ENCODE assay signal across 28 cellular contexts in the genomic region with DNA sequence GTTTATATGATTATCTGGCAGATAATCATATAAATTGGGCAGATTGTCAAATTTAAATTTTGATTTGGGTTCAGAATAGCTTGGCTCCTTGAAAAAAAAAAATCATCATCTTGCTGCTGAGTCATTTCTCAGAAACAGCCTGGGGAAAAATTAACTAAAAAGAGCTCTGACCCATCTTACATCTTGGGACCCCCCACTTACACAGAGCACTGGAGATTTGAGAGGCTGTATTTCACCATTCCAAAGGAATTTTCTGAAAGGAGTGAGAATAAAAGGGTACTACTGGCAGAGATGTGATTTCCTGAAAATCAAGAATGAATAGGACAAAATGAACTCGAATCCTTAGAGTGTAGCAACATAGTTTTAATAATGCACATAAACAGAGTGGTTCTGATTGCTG.
DNase-seq lines count a peak whose midpoint lies in the region; TF ChIP-seq lines count a peak whose summit lies in the region.
"Had no signal": no experiment of that assay in that cellular context is flagged by ENCODE, and none has a peak within 500 bp of the region (broad histone marks: within the 10 kb centered on the region; RNA-seq: fewer than 3 reads in every experiment).

No MANE protein-coding gene starts in this region.

- POLR2A ChIA-PET in HEK293T (lab: Yijun Ruan, JAX): no interaction called here

- H2AFZ ChIP-seq in Karpas-422 (ENCODE audit: low read length): no peak overlapping the region

- peaks cover 100% of the 10 kb centered on the region for H3K4me1 ChIP-seq in DOHH2 (ENCODE audit: control insufficient read depth, low read length)
- peaks cover 100% of the 10 kb centered on the region for H3K4me1 ChIP-seq in Karpas-422 (ENCODE audit: low read length)
- H3K4me1 ChIP-seq: adrenal gland, body of pancreas had no signal

- H4K20me1 ChIP-seq in DOHH2 (ENCODE audit: control insufficient read depth, insufficient read depth, low read depth, low read length) (peaks cover 5% of the 10 kb centered on the region; the same call in 1 of the 2 replicates), Karpas-422 (ENCODE audit: insufficient read depth, low read depth, low read length) (no peaks in the 10 kb centered on the region)

- H3K79me2 ChIP-seq in DOHH2 (ENCODE audit: control insufficient read depth, low read length) (peaks cover 100% of the 10 kb centered on the region), Karpas-422 (ENCODE audit: low read length) (peaks cover 97% of the 10 kb centered on the region)

- H3K27me3 Mint-ChIP-seq in osteocyte (ENCODE audit: unreplicated experiment): no peaks in the 10 kb centered on the region
- H3K27me3 Mint-ChIP-seq: activated B cell treated with CpG ODN at 0.5 μM for 24 hours; activated CD4-positive, alpha-beta T cell treated with anti-CD3 and anti-CD28 coated beads, Interleukin-2, amount 10 ng/mL, durations not matched to agents 7 days and 5 days had no signal

- peaks cover 54% of the 10 kb centered on the region for H3K4me1 Mint-ChIP-seq in osteocyte (ENCODE audit: unreplicated experiment)

- peaks cover 38% of the 10 kb centered on the region for H3F3A ChIP-seq in DOHH2 (ENCODE audit: control insufficient read depth, insufficient read depth)

- DNase-seq in Karpas-422: no peak
- peak; percentile 60 for DNase-seq in fibroblast of gingiva (ENCODE audit: low read depth)
- DNase-seq in osteocyte (ENCODE audit: extremely low spot score, unreplicated experiment): no peak
- no peak for DNase-seq in NCI-H226
- DNase-seq in HEK293T (ENCODE audit: extremely low spot score): no peak
- DNase-seq in HPDE6-E6E7 (ENCODE audit: extremely low spot score): no peak
- DNase-seq: activated B cell treated with CpG ODN at 0.5 μM for 24 hours; activated CD4-positive, alpha-beta T cell treated with anti-CD3 and anti-CD28 coated beads, Interleukin-2, amount 10 ng/mL, durations not matched to agents 7 days and 5 days; activated naive CD4-positive, alpha-beta T cell; activated T-cell treated with anti-CD3 and anti-CD28 coated beads, Interleukin-2, amount 50 U/mL, for 48 hours; adrenal gland; body of pancreas; dermis blood vessel endothelial cell; DMS153; endodermal cell; gastrocnemius medialis; HCEC 1CT; NCI-H1092; NCI-H1694; nephron progenitor cell; RPMI8226; stimulated activated CD4-positive, alpha-beta T cell treated with anti-CD3 and anti-CD28 coated beads, Interleukin-2, amount 100 ng/mL, for 24 hours; T-helper 1 cell had no signal

- CTCF ChIA-PET in HEK293T (lab: Yijun Ruan, JAX): no interaction called here

- no peaks in the 10 kb centered on the region for H3K9me3 Mint-ChIP-seq in osteocyte (ENCODE audit: unreplicated experiment)
- H3K9me3 Mint-ChIP-seq: activated B cell treated with CpG ODN at 0.5 μM for 24 hours; activated CD4-positive, alpha-beta T cell treated with anti-CD3 and anti-CD28 coated beads, Interleukin-2, amount 10 ng/mL, durations not matched to agents 7 days and 5 days; endodermal cell; IgD-negative memory B cell had no signal

- H3K9me3 ChIP-seq in DOHH2 (ENCODE audit: control insufficient read depth, insufficient read depth, low read length) (no peaks in the 10 kb centered on the region), Karpas-422 (ENCODE audit: low read length) (no peaks in the 10 kb centered on the region)
- H3K9me3 ChIP-seq: adrenal gland, body of pancreas, gastrocnemius medialis, right atrium auricular region, tibial nerve had no signal

- no peak for TF ChIP-seq CTCF in DOHH2 (IDR thresholded peaks at IDR 0.05; ENCODE audit: low read depth, low read length, poor library complexity, severe bottlenecking)
- TF ChIP-seq CTCF in osteocyte (IDR thresholded peaks at IDR 0.05): no peak

- H3K4me2 ChIP-seq in DOHH2 (ENCODE audit: low read length): peak overlapping the region; percentile 31
- peak overlapping the region; percentile 26 for H3K4me2 ChIP-seq in Karpas-422 (ENCODE audit: low read depth, low read length, poor library complexity, severe bottlenecking)

- H3K27ac ChIP-seq in DOHH2 (ENCODE audit: low read depth, low read length): peak overlapping the region; percentile 100
- H3K27ac ChIP-seq in Karpas-422 (ENCODE audit: low read length): peak overlapping the region; percentile 99
- H3K27ac ChIP-seq: adrenal gland; BLaER1 treated with 17β-estradiol and CSF1 and Interleukin-3, amounts not matched to agents 10 nM and 100 nM; body of pancreas; gastrocnemius medialis; right atrium auricular region had no signal

- no peaks in the 10 kb centered on the region for H3K9me2 ChIP-seq in DOHH2 (replicated peaks; ENCODE audit: control insufficient read depth, low read length)
- H3K9me2 ChIP-seq in Karpas-422 (replicated peaks; ENCODE audit: insufficient read depth, low read length): no peaks in the 10 kb centered on the region

- no peak overlapping the region for H3K4me3 Mint-ChIP-seq in osteocyte (ENCODE audit: unreplicated experiment)
- H3K4me3 Mint-ChIP-seq: activated B cell treated with CpG ODN at 0.5 μM for 24 hours; activated CD4-positive, alpha-beta T cell treated with anti-CD3 and anti-CD28 coated beads, Interleukin-2, amount 10 ng/mL, durations not matched to agents 7 days and 5 days; endodermal cell; IgD-negative memory B cell; nephron progenitor cell had no signal

- H3K27ac Mint-ChIP-seq in osteocyte (ENCODE audit: unreplicated experiment): peak overlapping the region; percentile 79
- H3K27ac Mint-ChIP-seq: activated B cell treated with CpG ODN at 0.5 μM for 24 hours; activated CD4-positive, alpha-beta T cell treated with anti-CD3 and anti-CD28 coated beads, Interleukin-2, amount 10 ng/mL, durations not matched to agents 7 days and 5 days; endodermal cell; IgD-negative memory B cell had no signal

- peaks cover 96% of the 10 kb centered on the region for H3K36me3 ChIP-seq in DOHH2 (ENCODE audit: control insufficient read depth, low read length)
- H3K36me3 ChIP-seq in Karpas-422 (ENCODE audit: insufficient read depth, low read length): peaks cover 37% of the 10 kb centered on the region
- H3K36me3 ChIP-seq: adrenal gland, gastrocnemius medialis, right atrium auricular region had no signal

- H3K27me3 ChIP-seq in DOHH2 (ENCODE audit: control insufficient read depth, low read length) (no peaks in the 10 kb centered on the region), Karpas-422 (ENCODE audit: low read length) (no peaks in the 10 kb centered on the region)
- H3K27me3 ChIP-seq: adrenal gland; BLaER1 treated with 17β-estradiol and CSF1 and Interleukin-3, amounts not matched to agents 10 nM and 100 nM; body of pancreas; gastrocnemius medialis; right atrium auricular region; tibial nerve had no signal

- peak overlapping the region; percentile 9; the same call in 1 of the 2 replicates for H3K9ac ChIP-seq in Karpas-422 (ENCODE audit: low read length)
- H3K9ac ChIP-seq: BLaER1 treated with 17β-estradiol and CSF1 and Interleukin-3, amounts not matched to agents 10 nM and 100 nM had no signal

- peaks cover 19% of the 10 kb centered on the region for H3K36me3 Mint-ChIP-seq in osteocyte (ENCODE audit: unreplicated experiment)

- H3K4me3 ChIP-seq in DOHH2 (ENCODE audit: low read length) (peak overlapping the region; percentile 11; the same call in 1 of the 2 replicates), Karpas-422 (ENCODE audit: low read length) (no peak overlapping the region)
- H3K4me3 ChIP-seq: adrenal gland; BLaER1 treated with 17β-estradiol and CSF1 and Interleukin-3, amounts not matched to agents 10 nM and 100 nM; body of pancreas; gastrocnemius medialis; right atrium auricular region; tibial nerve had no signal

TF ChIP-seq in HEK293T, 16 proteins besides CTCF, POLR2A, EP300 and RAD21:
- TF ChIP-seq PKNOX1 (IDR thresholded peaks at IDR 0.05) (no peak), ELF4 (IDR thresholded peaks at IDR 0.05) (no peak), ZNF384 (IDR thresholded peaks at IDR 0.05) (no peak), FOXM1 (IDR thresholded peaks at IDR 0.05; ENCODE audit: borderline replicate concordance) (no peak), L3MBTL2 (conservative IDR thresholded peaks at IDR 0.05) (no peak), SP1 (IDR thresholded peaks at IDR 0.05) (no peak), ARNT (IDR thresholded peaks at IDR 0.05) (no peak), FOXA1 (IDR thresholded peaks at IDR 0.05) (no peak), CTBP1 (IDR thresholded peaks at IDR 0.05; ENCODE audit: borderline replicate concordance) (no peak), LEF1 (IDR thresholded peaks at IDR 0.05; ENCODE audit: borderline replicate concordance) (no peak), NFRKB (IDR thresholded peaks at IDR 0.05) (no peak), TARDBP (IDR thresholded peaks at IDR 0.05) (no peak), HDGF (IDR thresholded peaks at IDR 0.05; ENCODE audit: borderline replicate concordance) (no peak), SUZ12 (IDR thresholded peaks at IDR 0.05) (no peak), FOXK2 (IDR thresholded peaks at IDR 0.05) (no peak), BHLHE40 (IDR thresholded peaks at IDR 0.05; ENCODE audit: borderline replicate concordance) (no peak)
